Comparison of ENCODE assay signal across 8 cellular contexts in genomic region chr11:128905345-128906184, GRCh38. TPM values are rescaled to one million over a fixed set of nuclear protein-coding genes. Genes with fewer than 3 reads are reported as not detected.
DNase-seq lines count a peak whose midpoint lies in the region; ATAC-seq, FAIRE-seq and TF ChIP-seq lines count a peak whose summit lies in the region.

No MANE protein-coding gene starts in this region.

- 10% methylated on average over 13 of the region's 45 CpGs for WGBS in K562 (ENCODE audit: insufficient coverage, low coverage, missing lambda C conversion rate)

- peak; percentile 20 to 47 (median 26) for DNase-seq in CD4-positive, alpha-beta T cell
- DNase-seq in HTR-8/SVneo (ENCODE audit: insufficient read length, low spot score) (peak; percentile 35), SK-N-DZ (ENCODE audit: low spot score) (peak; percentile 9), K562 (ENCODE audit: extremely low read depth in 1 of 4, low spot score in 3 of 4) (peak; percentile 15 to 63 (median 59)), iPS-NIHi7 (ENCODE audit: extremely low spot score) (peak; percentile 80)
- peak; percentile 27 for DNase-seq in stimulated activated CD4-positive, alpha-beta T cell treated with anti-CD3 and anti-CD28 coated beads, Interleukin-1b, Interleukin-23, amount 100 ng/mL, for 48 hours

- H3K4me1 ChIP-seq in K562 (replicated peaks in 1 of 2; ENCODE audit: control insufficient read depth in 2 of 2, insufficient read depth in 2 of 2, low read length in 2 of 2): 0 out of 5 replicates have a peak, but pooled peaks cover 0 to 4% of the 10 kb centered on the region in 2 experiments

- H3K9me3 Mint-ChIP-seq in CD4-positive, alpha-beta T cell: no peaks in the 10 kb centered on the region

- TF ChIP-seq POLR2A in K562 (conservative IDR thresholded peaks at IDR 0.05): no peak

- H2AFZ ChIP-seq in K562 (ENCODE audit: low read depth, low read length): no peak overlapping the region

- H3K4me3 ChIP-seq in K562: no peak overlapping the region

- peaks cover 29% of the 10 kb centered on the region for H3K27me3 ChIP-seq in CD4-positive, alpha-beta T cell (ENCODE audit: control insufficient read depth, insufficient read depth, low read length)
- peaks cover 11 to 36% of the 10 kb centered on the region in 2 experiments for H3K27me3 ChIP-seq in K562 (ENCODE audit: control insufficient read depth in 2 of 2, insufficient read depth in 2 of 2, low read length in 2 of 2)

- H3K27ac Mint-ChIP-seq in CD4-positive, alpha-beta T cell: no peak overlapping the region

- no peaks in the 10 kb centered on the region for H3K9me3 ChIP-seq in CD4-positive, alpha-beta T cell (ENCODE audit: control insufficient read depth, low read length)
- H3K9me3 ChIP-seq in K562 (replicated peaks; ENCODE audit: control insufficient read depth, insufficient read depth, low read depth, low read length): no peaks in the 10 kb centered on the region

- in situ Hi-C loops in K562 (cut with MboI): no loop called here

- intact Hi-C loops in CD4-positive, alpha-beta T cell (cut with DNase I, micrococcal nuclease): loop anchor here in 1 of 2 experiments (2.0 kb wide), 1 partner anchor 21 kb away; no protein-coding TSS in a partner anchor
- intact Hi-C loops in K562 (cut with micrococcal nuclease): no loop called here

- no peak overlapping the region for H3K4me2 ChIP-seq in K562 (ENCODE audit: insufficient read depth, low read length)

- no peaks in the 10 kb centered on the region for H3K79me2 ChIP-seq in K562 (ENCODE audit: control insufficient read depth, insufficient read depth, low read length)

- TF ChIP-seq CTCF in CD4-positive, alpha-beta T cell (IDR thresholded peaks at IDR 0.05): peak; percentile 52
- peak; percentile 13 to 16 (median 14); a peak in 1 of 6 replicates for TF ChIP-seq CTCF in K562 (IDR thresholded peaks at IDR 0.05 in 2 of 3, conservative IDR thresholded peaks at IDR 0.05 in 1 of 3; ENCODE audit: insufficient read depth in 2 of 3, low read depth in 1 of 3, low read length in 3 of 3)

- POLR2A ChIA-PET in CD4-positive, alpha-beta T cell (lab: Charles Lee): interaction anchor here (0.7 to 1.5 kb wide), 4 partner anchors 13 to 748 kb away, joined by 3 read pairs; no protein-coding TSS in a partner anchor
- POLR2A ChIA-PET in K562 (lab: Yijun Ruan, JAX): no interaction called here

- peaks cover 27% of the 10 kb centered on the region for H3K4me1 Mint-ChIP-seq in CD4-positive, alpha-beta T cell (ENCODE audit: low read depth)

- H3K4me3 Mint-ChIP-seq in CD4-positive, alpha-beta T cell: peak overlapping the region; percentile 86

- FAIRE-seq in HTR-8/SVneo (lab: Jason Lieb, UNC) (no peak), K562 (lab: Jason Lieb, UNC) (no peak)

- TF ChIP-seq EP300 in K562 (IDR thresholded peaks at IDR 0.05; ENCODE audit: low read length): no peak

- no peaks in the 10 kb centered on the region for H3K36me3 ChIP-seq in K562 (ENCODE audit: control insufficient read depth, insufficient read depth, low read length)

- peaks cover 58% of the 10 kb centered on the region for H3K27me3 Mint-ChIP-seq in CD4-positive, alpha-beta T cell

- H3K9me1 ChIP-seq in K562 (ENCODE audit: control insufficient read depth, insufficient read depth, low read length): no peaks in the 10 kb centered on the region

- ATAC-seq in CD4-positive, alpha-beta T cell (ENCODE audit: poor library complexity): peak; percentile 85
- ATAC-seq in GM19351 (IDR thresholded peaks at IDR 0.05; ENCODE audit: unreplicated experiment) (peak; percentile 44), K562 (peak; percentile 85), GM18870 (IDR thresholded peaks at IDR 0.05; ENCODE audit: unreplicated experiment) (no peak)

- no peaks in the 10 kb centered on the region for H3K36me3 Mint-ChIP-seq in CD4-positive, alpha-beta T cell (ENCODE audit: low read depth)

- H4K20me1 ChIP-seq in K562 (replicated peaks; ENCODE audit: control insufficient read depth, insufficient read depth, low read length): no peaks in the 10 kb centered on the region; the same call in 1 of the 2 replicates

- no peak overlapping the region for H3K9ac ChIP-seq in K562 (ENCODE audit: insufficient read depth in 1 of 2, low read depth in 2 of 2, low read length in 2 of 2)

- no TSS peak for BruUV-seq in K562 (replicated peaks; lab: Mats Ljungman, UMichigan)

- TF ChIP-seq RAD21 in K562 (CRISPR knock-in tag; conservative IDR thresholded peaks at IDR 0.05 in 1 of 2, IDR thresholded peaks at IDR 0.05 in 1 of 2): no peak

- no peak overlapping the region for H3K27ac ChIP-seq in CD4-positive, alpha-beta T cell (ENCODE audit: low read depth, low read length)
- H3K27ac ChIP-seq in K562 (ENCODE audit: extremely low read depth, low read depth, low read length): no peak overlapping the region

- CTCF ChIA-PET in CD4-positive, alpha-beta T cell (lab: Charles Lee): interaction anchor here (0.8 to 2.7 kb wide), 4 partner anchors 10 to 748 kb away, joined by 3 to 14 read pairs (median 3); no protein-coding TSS in a partner anchor
- CTCF ChIA-PET in K562 (lab: Yijun Ruan, JAX; ENCODE audit: low intra/inter-chr PET ratio): no interaction called here

RNA-seq across cellular contexts. Expression of gene KCNJ5, which starts 14.4 kb away (rescaled TPM):
- under 1 TPM in 1 of 2 experiments, not detected in 1; 0.05 TPM for total RNA-seq in CD4-positive, alpha-beta T cell
- polyA plus RNA-seq in SK-N-DZ (2014; cell fraction: cytosol; rRNA removed): not detected in 2 replicates
- polyA plus RNA-seq in SK-N-DZ (2014; cell fraction: nucleus; rRNA removed): not detected in 2 replicates
- not detected in 2 replicates for total RNA-seq in K562 (2011; cell fraction: chromatin; rRNA removed; ENCODE audit: low replicate concordance)
- total RNA-seq in K562 (2011; cell fraction: nucleolus; rRNA removed): not detected in 2 replicates
- total RNA-seq in K562 (2011; cell fraction: nucleoplasm; rRNA removed): not detected in 2 replicates
- total RNA-seq in K562 (2014; rRNA removed) (not detected in 2 replicates), K562 (2014; rRNA removed; fragmentation: Illumina TruSeq; extraction: Trizol) (not detected in 2 replicates), K562 (2015; rRNA removed; fragmentation: Illumina TruSeq; extraction: Trizol) (not detected in 2 replicates), K562 (2021) (0.04 and 0.07 TPM in 2 replicates)
- polyA plus RNA-seq in K562 (2011; rRNA removed) (not detected in 2 replicates), K562 (2014; fragmentation: Illumina TruSeq; extraction: Trizol) (not detected in 2 replicates), K562 (2014; fragmentation: Nextera tagmentation; extraction: Ambion mirVana) (not detected), K562 (2014; rRNA removed) (not detected in 2 replicates)
- not detected in 2 replicates for polyA plus RNA-seq in K562 (2011; cell fraction: cytosol; rRNA removed)
- not detected in 2 replicates for polyA plus RNA-seq in K562 (2011; cell fraction: nucleus; rRNA removed)
- not detected in 2 replicates for polyA plus RNA-seq in K562 (2012)
- polyA minus RNA-seq in K562 (2011; rRNA and poly(A)+ RNA removed): not detected in 2 replicates
- polyA minus RNA-seq in K562 (2011; cell fraction: cytosol; rRNA and poly(A)+ RNA removed): not detected in 2 replicates
- not detected in 2 replicates for polyA minus RNA-seq in K562 (2011; cell fraction: nucleus; rRNA and poly(A)+ RNA removed)

RNA-seq across cellular contexts. Expression of gene TP53AIP1, which starts 37.1 kb away (rescaled TPM):
- total RNA-seq in CD4-positive, alpha-beta T cell: under 1 TPM in 1 of 2 experiments, not detected in 1; 0.20 TPM
- polyA plus RNA-seq in SK-N-DZ (2014; cell fraction: cytosol; rRNA removed): 0.05 TPM in 1 of 2 replicates, not detected in the other
- polyA plus RNA-seq in SK-N-DZ (2014; cell fraction: nucleus; rRNA removed): 0.25 and 1.2 TPM in 2 replicates
- not detected in 2 replicates for total RNA-seq in K562 (2011; cell fraction: chromatin; rRNA removed; ENCODE audit: low replicate concordance)
- not detected in 2 replicates for total RNA-seq in K562 (2011; cell fraction: nucleolus; rRNA removed)
- total RNA-seq in K562 (2011; cell fraction: nucleoplasm; rRNA removed): not detected in 2 replicates
- total RNA-seq in K562 (2014; rRNA removed) (not detected in 2 replicates), K562 (2014; rRNA removed; fragmentation: Illumina TruSeq; extraction: Trizol) (not detected in 2 replicates), K562 (2015; rRNA removed; fragmentation: Illumina TruSeq; extraction: Trizol) (not detected in 2 replicates), K562 (2021) (not detected in 2 replicates)
- polyA plus RNA-seq in K562 (2011; rRNA removed) (not detected in 2 replicates), K562 (2014; fragmentation: Illumina TruSeq; extraction: Trizol) (not detected in 2 replicates), K562 (2014; fragmentation: Nextera tagmentation; extraction: Ambion mirVana) (not detected), K562 (2014; rRNA removed) (not detected in 2 replicates)
- polyA plus RNA-seq in K562 (2011; cell fraction: cytosol; rRNA removed): not detected in 2 replicates
- polyA plus RNA-seq in K562 (2011; cell fraction: nucleus; rRNA removed): not detected in 2 replicates
- not detected in 2 replicates for polyA plus RNA-seq in K562 (2012)
- not detected in 2 replicates for polyA minus RNA-seq in K562 (2011; rRNA and poly(A)+ RNA removed)
- polyA minus RNA-seq in K562 (2011; cell fraction: cytosol; rRNA and poly(A)+ RNA removed): not detected in 2 replicates
- not detected in 2 replicates for polyA minus RNA-seq in K562 (2011; cell fraction: nucleus; rRNA and poly(A)+ RNA removed)

RNA-seq across cellular contexts. Expression of gene KCNJ1, which starts 38.5 kb away (rescaled TPM):
- total RNA-seq in CD4-positive, alpha-beta T cell: under 1 TPM; 0.22 to 0.27 TPM
- polyA plus RNA-seq in SK-N-DZ (2014; cell fraction: cytosol; rRNA removed): not detected in 2 replicates
- polyA plus RNA-seq in SK-N-DZ (2014; cell fraction: nucleus; rRNA removed): not detected in 2 replicates
- total RNA-seq in K562 (2011; cell fraction: chromatin; rRNA removed; ENCODE audit: low replicate concordance): not detected in 2 replicates
- not detected in 2 replicates for total RNA-seq in K562 (2011; cell fraction: nucleolus; rRNA removed)
- total RNA-seq in K562 (2011; cell fraction: nucleoplasm; rRNA removed): not detected in 2 replicates
- total RNA-seq in K562 (2014; rRNA removed) (not detected in 2 replicates), K562 (2014; rRNA removed; fragmentation: Illumina TruSeq; extraction: Trizol) (not detected in 2 replicates), K562 (2015; rRNA removed; fragmentation: Illumina TruSeq; extraction: Trizol) (not detected in 2 replicates), K562 (2021) (not detected in 2 replicates)
- polyA plus RNA-seq in K562 (2011; rRNA removed) (not detected in 2 replicates), K562 (2014; fragmentation: Illumina TruSeq; extraction: Trizol) (not detected in 2 replicates), K562 (2014; fragmentation: Nextera tagmentation; extraction: Ambion mirVana) (not detected), K562 (2014; rRNA removed) (not detected in 2 replicates)
- polyA plus RNA-seq in K562 (2011; cell fraction: cytosol; rRNA removed): not detected in 2 replicates
- not detected in 2 replicates for polyA plus RNA-seq in K562 (2011; cell fraction: nucleus; rRNA removed)
- not detected in 2 replicates for polyA plus RNA-seq in K562 (2012)
- polyA minus RNA-seq in K562 (2011; rRNA and poly(A)+ RNA removed): not detected in 2 replicates
- polyA minus RNA-seq in K562 (2011; cell fraction: cytosol; rRNA and poly(A)+ RNA removed): not detected in 2 replicates
- not detected in 2 replicates for polyA minus RNA-seq in K562 (2011; cell fraction: nucleus; rRNA and poly(A)+ RNA removed)

Comparison
In these comparisons a context has a peak if more than half of its experiments do, and no peak if none do; other contexts are left out.
1. DNase-seq: peak in every context shown above with its lines; median percentile 80 in iPS-NIHi7; 59 in K562; 35 in HTR-8/SVneo; 27 in stimulated activated CD4-positive, alpha-beta T cell treated with anti-CD3 and anti-CD28 coated beads, Interleukin-1b, Interleukin-23, amount 100 ng/mL, for 48 hours; 26 in CD4-positive, alpha-beta T cell; 9 in SK-N-DZ.